Comparison of ENCODE assay signal across 8 cellular contexts in genomic region chr16:28984619-28985135, GRCh38. TPM values are rescaled to one million over a fixed set of nuclear protein-coding genes. Genes with fewer than 3 reads are reported as not detected.
DNase-seq lines count a peak whose midpoint lies in the region; ATAC-seq, FAIRE-seq and TF ChIP-seq lines count a peak whose summit lies in the region.

LAT (plus strand) TSS chr16:28985052; CDS start chr16:28985418, 366 bp downstream.

- 6 to 30% (median 16%) methylated on average over 2 to 24 of the region's 24 CpGs for WGBS in spleen, 5 donors

- intact Hi-C loops in spleen (cut with DNase I; ENCODE audit: low total_unique reads) = no loop called here

- H3K27me3 ChIP-seq in spleen (replicated peaks in 1 of 7) = no peaks in the 10 kb centered on the region

- no peak within 1 kb of the TSS for H3K9ac ChIP-seq in SK-N-MC (ENCODE audit: insufficient read length)

- no peaks in the 10 kb centered on the region for H3K9me3 ChIP-seq in SK-N-MC (ENCODE audit: low read depth, low read length)
- H3K9me3 ChIP-seq in spleen = peaks cover 0 to 21% (median 15%) of the 10 kb centered on the region in 8 donors

- H3K27ac ChIP-seq in SK-N-MC = no peak within 1 kb of the TSS
- H3K27ac ChIP-seq in spleen = peak within 1 kb of the TSS; percentile 34 to 90 (median 78)

- ATAC-seq in HG03342 (IDR thresholded peaks at IDR 0.05; ENCODE audit: unreplicated experiment) (no peak), GM19467 (IDR thresholded peaks at IDR 0.05; ENCODE audit: unreplicated experiment) (no peak)

- TF ChIP-seq CTCF in spleen (IDR thresholded peaks at IDR 0.05 in 8 of 11, conservative IDR thresholded peaks at IDR 0.05 in 3 of 11) = no peak

- TF ChIP-seq POLR2A in spleen (IDR thresholded peaks at IDR 0.05) = no peak

- H3K4me1 ChIP-seq in spleen = peaks cover 10 to 67% (median 24%) of the 10 kb centered on the region in 6 donors

- DNase-seq in GM18507 (ENCODE audit: extremely low spot score, insufficient read length, low read depth) (no peak), SK-N-MC (ENCODE audit: low read depth, low spot score) (no peak), spleen (peak; percentile 94), NCI-H1092 (lab: John Stamatoyannopoulos, UW) (no peak), COLO668 (lab: John Stamatoyannopoulos, UW; ENCODE audit: unreplicated experiment) (no peak)
- peak; percentile 70 for DNase-seq in activated gamma-delta T cell treated with anti-CD3 and anti-CD28 coated beads, Interleukin-2, amount 50 U/mL, for 16 hours (ENCODE audit: low read depth)

- H3K4me3 ChIP-seq in SK-N-MC = peak within 1 kb of the TSS; percentile 36; the same call in 1 of the 2 replicates
- H3K4me3 ChIP-seq in spleen = peak within 1 kb of the TSS; percentile 31 to 75 (median 44)

- peaks cover 3% of the 10 kb centered on the region; the same call in 1 of the 2 replicates for H3K36me3 ChIP-seq in SK-N-MC (ENCODE audit: insufficient read depth, low read length)
- peaks cover 7 to 100% (median 74%) of the 10 kb centered on the region in 6 donors for H3K36me3 ChIP-seq in spleen

- FAIRE-seq in GM18507 (lab: Jason Lieb, UNC) = peak; percentile 50

RNA-seq across cellular contexts. Expression of gene LAT, which starts in this region (rescaled TPM):
- 10 to 100 TPM; 28.6 to 38.9 (median 32.2) TPM for total RNA-seq in spleen
- 10 to 100 TPM; 32.1 to 54.2 (median 48.8) TPM for polyA plus RNA-seq in spleen

Comparison
In these comparisons a context has a peak if more than half of its experiments do, and no peak if none do; other contexts are left out.
1. DNase-seq: peak in activated gamma-delta T cell treated with anti-CD3 and anti-CD28 coated beads, Interleukin-2, amount 50 U/mL, for 16 hours (single experiment) and spleen (single experiment); none in GM18507 (single experiment), SK-N-MC (single experiment), NCI-H1092 (single experiment) and COLO668 (single experiment).